ENCODE assay signal across 8 cellular contexts in genomic region chr18:46167971-46168370, GRCh38.
DNase-seq lines count a peak whose midpoint lies in the region; ATAC-seq and TF ChIP-seq lines count a peak whose summit lies in the region.

No MANE protein-coding gene starts in this region.

- H3K9me3 Mint-ChIP-seq in MCF 10A (ENCODE audit: unreplicated experiment): no peaks in the 10 kb centered on the region

- no peak for TF ChIP-seq CTCF in MCF 10A (IDR thresholded peaks at IDR 0.05; ENCODE audit: unreplicated experiment)

- ATAC-seq in HG02938 (IDR thresholded peaks at IDR 0.05; ENCODE audit: unreplicated experiment) (peak; percentile 89), left colon (peak; percentile 88), SK-N-SH treated with all-trans-retinoic acid at 6 μM for 48 hours (no peak)

- H3K4me1 Mint-ChIP-seq in MCF 10A (ENCODE audit: insufficient read depth, unreplicated experiment): peaks cover 6% of the 10 kb centered on the region

- no peaks in the 10 kb centered on the region for H3K27me3 Mint-ChIP-seq in MCF 10A (ENCODE audit: insufficient read depth, unreplicated experiment)

- no peak overlapping the region for H3K4me3 Mint-ChIP-seq in MCF 10A (ENCODE audit: unreplicated experiment)

- POLR2A ChIA-PET in MCF 10A (lab: Yijun Ruan, JAX): no interaction called here

- intact Hi-C loops in left colon (cut with DNase I, micrococcal nuclease) (no loop called here), cardiac septum (cut with DNase I) (no loop called here), MCF 10A (cut with micrococcal nuclease) (no loop called here)

- CTCF ChIA-PET in MCF 10A (lab: Yijun Ruan, JAX): no interaction called here

- no peak overlapping the region for H3K27ac Mint-ChIP-seq in MCF 10A (ENCODE audit: low read depth, unreplicated experiment)

- H3K36me3 Mint-ChIP-seq in MCF 10A (ENCODE audit: insufficient read depth, unreplicated experiment): no peaks in the 10 kb centered on the region

- DNase-seq in GM19238 (ENCODE audit: insufficient read length, low spot score): peak; percentile 67
- DNase-seq in OCI-M1 (lab: John Stamatoyannopoulos, UW): peak; percentile 64
- peak; percentile 64 to 68 for DNase-seq in left colon
- DNase-seq in cardiac septum (ENCODE audit: low spot score): no peak
- DNase-seq in NCI-H446 treated with DMSO at 0.1 percent for 48 hours (lab: John Stamatoyannopoulos, UW): no peak
- no peak for DNase-seq in MCF 10A (ENCODE audit: unreplicated experiment)

- no TSS peak for BruUV-seq in MCF 10A (replicated peaks; lab: Mats Ljungman, UMichigan)

TF ChIP-seq in SK-N-SH treated with all-trans-retinoic acid at 6 μM for 48 hours, 23 proteins besides CTCF, POLR2A, EP300 and RAD21:
- TF ChIP-seq ZFP30 (CRISPR knock-in tag; IDR thresholded peaks at IDR 0.05): no peak
- TF ChIP-seq CREB5 (CRISPR knock-in tag; IDR thresholded peaks at IDR 0.05; ENCODE audit: low read depth): no peak
- no peak for TF ChIP-seq CSRNP3 (CRISPR knock-in tag; IDR thresholded peaks at IDR 0.05)
- TF ChIP-seq PATZ1 (CRISPR knock-in tag; IDR thresholded peaks at IDR 0.05; ENCODE audit: borderline replicate concordance): no peak

Comparison
In these comparisons a context has a peak if more than half of its experiments do, and no peak if none do; other contexts are left out.
1. DNase-seq: peak in GM19238 (single experiment), OCI-M1 (single experiment) and left colon (2 of 2); none in cardiac septum (single experiment), NCI-H446 treated with DMSO at 0.1 percent for 48 hours (single experiment) and MCF 10A (single experiment).